Comparison of ENCODE assay signal across 1 cellular context in genomic region chr19:35746087-35746462, GRCh38.
TF ChIP-seq lines count a peak whose summit lies in the region.

No MANE protein-coding gene starts in this region.

TF ChIP-seq in HepG2, 621 proteins besides CTCF, POLR2A, EP300 and RAD21:
- TF ChIP-seq ZNF629 (CRISPR knock-in tag; conservative IDR thresholded peaks at IDR 0.05): no peak
- TF ChIP-seq IRF1 (CRISPR knock-in tag; IDR thresholded peaks at IDR 0.05; ENCODE audit: low read depth): no peak
- no peak for TF ChIP-seq AGO2 (optimal IDR thresholded peaks at IDR 0.05; ENCODE audit: low read depth, low read length)
- no peak for TF ChIP-seq ZNF567 (CRISPR knock-in tag; IDR thresholded peaks at IDR 0.05; ENCODE audit: borderline replicate concordance)
- TF ChIP-seq ZNF543 (CRISPR knock-in tag; IDR thresholded peaks at IDR 0.05): no peak
- TF ChIP-seq ZNF562 (CRISPR knock-in tag; IDR thresholded peaks at IDR 0.05; ENCODE audit: borderline replicate concordance): no peak
- no peak for TF ChIP-seq HHEX (CRISPR knock-in tag; IDR thresholded peaks at IDR 0.05)
- TF ChIP-seq CENPX (CRISPR knock-in tag; IDR thresholded peaks at IDR 0.05): no peak
- TF ChIP-seq ETV5 (CRISPR knock-in tag; IDR thresholded peaks at IDR 0.05; ENCODE audit: borderline replicate concordance): no peak
- no peak for TF ChIP-seq ZFP62 (CRISPR knock-in tag; IDR thresholded peaks at IDR 0.05)
- TF ChIP-seq ZNF775 (CRISPR knock-in tag; IDR thresholded peaks at IDR 0.05; ENCODE audit: borderline replicate concordance): no peak
- no peak for TF ChIP-seq NCOA2 (CRISPR knock-in tag; IDR thresholded peaks at IDR 0.05)
- TF ChIP-seq ZBTB1 (CRISPR knock-in tag; IDR thresholded peaks at IDR 0.05; ENCODE audit: borderline replicate concordance): no peak
- TF ChIP-seq MIER3 (CRISPR knock-in tag; IDR thresholded peaks at IDR 0.05; ENCODE audit: borderline replicate concordance): no peak
